9 cellular contexts compared by ENCODE assay signal in the genomic region with DNA sequence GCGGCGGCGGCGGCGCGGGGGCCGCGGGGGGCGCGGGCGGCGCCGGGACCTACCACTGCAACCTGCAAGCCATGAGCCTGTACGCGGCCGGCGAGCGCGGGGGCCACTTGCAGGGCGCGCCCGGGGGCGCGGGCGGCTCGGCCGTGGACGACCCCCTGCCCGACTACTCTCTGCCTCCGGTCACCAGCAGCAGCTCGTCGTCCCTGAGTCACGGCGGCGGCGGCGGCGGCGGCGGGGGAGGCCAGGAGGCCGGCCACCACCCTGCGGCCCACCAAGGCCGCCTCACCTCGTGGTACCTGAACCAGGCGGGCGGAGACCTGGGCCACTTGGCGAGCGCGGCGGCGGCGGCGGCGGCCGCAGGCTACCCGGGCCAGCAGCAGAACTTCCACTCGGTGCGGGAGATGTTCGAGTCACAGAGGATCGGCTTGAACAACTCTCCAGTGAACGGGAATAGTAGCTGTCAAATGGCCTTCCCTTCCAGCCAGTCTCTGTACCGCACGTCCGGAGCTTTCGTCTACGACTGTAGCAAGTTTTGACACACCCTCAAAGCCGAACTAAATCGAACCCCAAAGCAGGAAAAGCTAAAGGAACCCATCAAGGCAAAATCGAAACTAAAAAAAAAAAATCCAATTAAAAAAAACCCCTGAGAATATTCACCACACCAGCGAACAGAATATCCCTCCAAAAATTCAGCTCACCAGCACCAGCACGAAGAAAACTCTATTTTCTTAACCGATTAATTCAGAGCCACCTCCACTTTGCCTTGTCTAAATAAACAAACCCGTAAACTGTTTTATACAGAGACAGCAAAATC. TPM values are rescaled to one million over a fixed set of nuclear protein-coding genes. Genes with fewer than 3 reads are reported as not detected.
A peak's percentile ranks its signal among the peaks of the same experiment; 100 is the strongest.
DNase-seq lines count a peak whose midpoint lies in the region; ATAC-seq and TF ChIP-seq lines count a peak whose summit lies in the region.
"Had no signal": no experiment of that assay in that cellular context is flagged by ENCODE, and none has a peak within 500 bp of the region (broad histone marks: within the 10 kb centered on the region; RNA-seq: fewer than 3 reads in every experiment).

No MANE protein-coding gene starts in this region.

- peaks cover 65% of the 10 kb centered on the region for H3K27me3 Mint-ChIP-seq in CD4-positive, CD25-positive, alpha-beta regulatory T cell

- H3K27me3 ChIP-seq in CD4-positive, CD25-positive, alpha-beta regulatory T cell (ENCODE audit: control insufficient read depth, insufficient read depth, low read length) = peaks cover 28% of the 10 kb centered on the region
- H3K27me3 ChIP-seq in HUES6 (ENCODE audit: control insufficient read depth, insufficient read depth, low read length) (peaks cover 97% of the 10 kb centered on the region), adrenal gland (peaks cover 42% of the 10 kb centered on the region), tibial nerve (peaks cover 0 to 72% of the 10 kb centered on the region in 2 donors)

- TF ChIP-seq POLR2A in adrenal gland (IDR thresholded peaks at IDR 0.05) = peak in 1 of 2 donors; percentile 9
- TF ChIP-seq POLR2A in tibial nerve (IDR thresholded peaks at IDR 0.05) = no peak

- H3K36me3 Mint-ChIP-seq in CD4-positive, CD25-positive, alpha-beta regulatory T cell = no peaks in the 10 kb centered on the region

- H3K9me3 Mint-ChIP-seq in CD4-positive, CD25-positive, alpha-beta regulatory T cell = peaks cover 0 to 9% (median 0%) of the 10 kb centered on the region in 7 donors

- peak in 1 of 2 donors; percentile 44 for TF ChIP-seq EP300 in tibial nerve (IDR thresholded peaks at IDR 0.05)

- no peak for ATAC-seq in CD4-positive, CD25-positive, alpha-beta regulatory T cell (ENCODE audit: low read depth in 2 of 2)
- ATAC-seq in GM21515 (IDR thresholded peaks at IDR 0.05; ENCODE audit: unreplicated experiment) (no peak), GM21576 (IDR thresholded peaks at IDR 0.05; ENCODE audit: unreplicated experiment) (no peak)

- no peak overlapping the region for H3K27ac Mint-ChIP-seq in CD4-positive, CD25-positive, alpha-beta regulatory T cell

- TF ChIP-seq CTCF in adrenal gland (IDR thresholded peaks at IDR 0.05) (no peak), tibial nerve (IDR thresholded peaks at IDR 0.05) (no peak)

- DNase-seq in CD4-positive, CD25-positive, alpha-beta regulatory T cell = peak in 1 of 3 donors; percentile 50
- DNase-seq in adrenal gland = peak in 2 of 7 donors; percentile 48 to 49
- peak; percentile 50 for DNase-seq in left kidney (ENCODE audit: low read depth, low spot score)
- DNase-seq in tibial nerve (ENCODE audit: low spot score in 2 of 2) = peak in 1 of 2 donors; percentile 12
- DNase-seq in KG1 (lab: John Stamatoyannopoulos, UW) = no peak

- 3 to 17% (median 10%) methylated on average over 12 to 73 of the region's 73 CpGs for WGBS in adrenal gland, 4 donors
- WGBS in tibial nerve, 2 donors = 3% methylated on average over 29 to 32 of the region's 73 CpGs

- peak overlapping the region; percentile 86 to 94 (median 88) for H3K4me3 Mint-ChIP-seq in CD4-positive, CD25-positive, alpha-beta regulatory T cell

- peaks cover 57% of the 10 kb centered on the region for H3K4me1 ChIP-seq in CD4-positive, CD25-positive, alpha-beta regulatory T cell (ENCODE audit: control insufficient read depth, insufficient read depth, low read length, poor library complexity, severe bottlenecking)
- H3K4me1 ChIP-seq in HUES6 (ENCODE audit: control insufficient read depth, insufficient read depth, low read length) (peaks cover 32% of the 10 kb centered on the region), adrenal gland (replicated peaks in 1 of 2) (peaks cover 0 to 10% of the 10 kb centered on the region in 2 donors), tibial nerve (peaks cover 0 to 54% (median 3%) of the 10 kb centered on the region in 4 donors)

- H3K9ac ChIP-seq in HUES6 (ENCODE audit: low read length) = peak overlapping the region; percentile 53
- H3K9ac ChIP-seq: KMS-11 had no signal

- no peaks in the 10 kb centered on the region for H3K36me3 ChIP-seq in CD4-positive, CD25-positive, alpha-beta regulatory T cell (ENCODE audit: control insufficient read depth, insufficient read depth, low read length)
- H3K36me3 ChIP-seq in HUES6 (ENCODE audit: control insufficient read depth, insufficient read depth, low read length) = no peaks in the 10 kb centered on the region
- H3K36me3 ChIP-seq in adrenal gland (replicated peaks in 1 of 2) = no peaks in the 10 kb centered on the region
- H3K36me3 ChIP-seq in tibial nerve = peaks cover 0 to 6% (median 0%) of the 10 kb centered on the region in 3 donors

- H3K27ac ChIP-seq in CD4-positive, CD25-positive, alpha-beta regulatory T cell (ENCODE audit: insufficient read depth, low read length, poor library complexity, severe bottlenecking) = no peak overlapping the region
- H3K27ac ChIP-seq in HUES6 (ENCODE audit: low read depth, low read length) (no peak overlapping the region), adrenal gland (peak overlapping the region in 4 of 5 donors; percentile 58 to 94 (median 78)), tibial nerve (peak overlapping the region; percentile 50 to 93 (median 74))
- H3K27ac ChIP-seq: KMS-11 had no signal

- no peaks in the 10 kb centered on the region for H3K9me3 ChIP-seq in CD4-positive, CD25-positive, alpha-beta regulatory T cell (ENCODE audit: control insufficient read depth in 2 of 2, low read length in 2 of 2)
- no peaks in the 10 kb centered on the region for H3K9me3 ChIP-seq in HUES6 (ENCODE audit: control insufficient read depth, insufficient read depth, low read depth, low read length)
- H3K9me3 ChIP-seq in adrenal gland (replicated peaks in 1 of 3) = no peaks in the 10 kb centered on the region
- no peaks in the 10 kb centered on the region for H3K9me3 ChIP-seq in tibial nerve

- intact Hi-C loops in adrenal gland (cut with DNase I) = no loop called here

- H3K4me3 ChIP-seq in CD4-positive, CD25-positive, alpha-beta regulatory T cell (ENCODE audit: low read depth, low read length) = peak overlapping the region; percentile 73
- H3K4me3 ChIP-seq in HUES6 (ENCODE audit: low read depth, low read length) (peak overlapping the region; percentile 52), adrenal gland (peak overlapping the region; percentile 25 to 68 (median 32)), tibial nerve (peak overlapping the region; percentile 47 to 81 (median 56))

- H3K4me1 Mint-ChIP-seq in CD4-positive, CD25-positive, alpha-beta regulatory T cell = peaks cover 16 to 49% (median 42%) of the 10 kb centered on the region in 4 donors

RNA-seq across cellular contexts. Expression of a gene that starts 2.1 kb away (rescaled TPM):
- total RNA-seq in CD4-positive, CD25-positive, alpha-beta regulatory T cell = not detected
- polyA plus RNA-seq in CD4-positive, CD25-positive, alpha-beta regulatory T cell = not detected
- total RNA-seq in adrenal gland (10 to 100 TPM in 1 of 8 donors, 1 to 10 TPM in 7; 3.0 to 13.2 (median 5.7) TPM), tibial nerve (10 to 100 TPM; 36.0 to 53.7 (median 50.2) TPM)
- polyA plus RNA-seq in adrenal gland = 1 to 10 TPM; 2.7 to 5.3 (median 4.6) TPM

Comparison
In these comparisons a context has a peak if more than half of its experiments do, and no peak if none do; other contexts are left out.
1. H3K27ac ChIP-seq: peak in adrenal gland (4 of 5) and tibial nerve (4 of 4); none in CD4-positive, CD25-positive, alpha-beta regulatory T cell (single experiment) and HUES6 (single experiment).
2. Peak in every context shown above with its lines, with median percentiles within 50 percentile points of each other: H3K4me3 ChIP-seq.